Comparison of ENCODE assay signal across 8 cellular contexts in the genomic region with DNA sequence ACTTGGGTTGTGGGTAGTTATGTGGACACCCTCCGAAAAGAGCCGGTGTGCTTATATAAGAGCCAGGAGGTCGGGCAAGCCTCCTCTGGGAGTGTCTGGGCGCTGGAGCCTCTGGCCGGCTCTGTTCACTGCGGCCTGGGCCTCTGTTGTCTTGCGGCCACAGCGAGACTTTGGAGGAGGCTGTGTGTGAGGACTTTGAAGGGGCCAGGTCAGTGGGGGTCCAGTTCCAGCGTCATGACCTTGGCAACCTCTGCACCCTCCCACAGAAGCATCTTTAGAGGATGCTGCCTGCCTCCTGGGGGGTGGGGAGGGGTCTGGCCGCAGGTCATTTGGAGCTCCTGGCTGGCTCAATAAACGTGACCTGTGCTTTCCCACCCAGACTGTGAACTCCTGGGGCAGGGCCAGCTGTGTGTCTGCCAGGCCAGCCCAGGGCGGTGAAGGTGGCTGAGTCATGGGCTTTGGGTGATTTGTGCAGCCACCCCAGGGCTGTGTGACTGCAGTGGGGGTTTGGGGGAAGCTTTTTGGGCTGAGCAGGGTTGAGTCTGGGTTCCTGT. TPM values are rescaled to one million over a fixed set of nuclear protein-coding genes. Genes with fewer than 3 reads are reported as not detected.
DNase-seq lines count a peak whose midpoint lies in the region; ATAC-seq and TF ChIP-seq lines count a peak whose summit lies in the region.

No MANE protein-coding gene starts in this region.

- no peak for TF ChIP-seq CTCF in fibroblast of the aortic adventitia (IDR thresholded peaks at IDR 0.05; ENCODE audit: insufficient read depth, low read length)
- TF ChIP-seq CTCF in mucosa of descending colon (IDR thresholded peaks at IDR 0.05), result no peak

- intact Hi-C loops in mucosa of descending colon (cut with DNase I, micrococcal nuclease), result no loop called here

- H3K36me3 ChIP-seq in H7 (replicated peaks; ENCODE audit: control insufficient read depth, insufficient read depth, low read length), result no peaks in the 10 kb centered on the region
- no peaks in the 10 kb centered on the region for H3K36me3 ChIP-seq in SK-N-MC (ENCODE audit: insufficient read depth, low read length)
- H3K36me3 ChIP-seq in skeletal muscle tissue (ENCODE audit: control insufficient read depth in 3 of 3, insufficient read depth in 3 of 3, low read length in 3 of 3), result no peaks in the 10 kb centered on the region
- no peaks in the 10 kb centered on the region for H3K36me3 ChIP-seq in mucosa of descending colon (ENCODE audit: low read depth)

- H3K4me1 ChIP-seq in skeletal muscle tissue (ENCODE audit: control insufficient read depth in 3 of 3, insufficient read depth in 3 of 3, low read length in 3 of 3), result peaks cover 16 to 28% (median 27%) of the 10 kb centered on the region in 3 donors
- H3K4me1 ChIP-seq in mucosa of descending colon (ENCODE audit: low read depth), result peaks cover 4% of the 10 kb centered on the region

- no peak overlapping the region for H3K27ac ChIP-seq in SK-N-MC
- no peak overlapping the region for H3K27ac ChIP-seq in skeletal muscle tissue (ENCODE audit: low read depth, low read length)

- peak overlapping the region; percentile 89; the same call in 1 of the 2 replicates for H3K4me3 ChIP-seq in H7 (ENCODE audit: insufficient read depth, low read depth, low read length)
- peak overlapping the region; percentile 87 for H3K4me3 ChIP-seq in SK-N-MC
- peak overlapping the region; percentile 88 for H3K4me3 ChIP-seq in fibroblast of the aortic adventitia (ENCODE audit: low read depth, low read length)
- H3K4me3 ChIP-seq in skeletal muscle tissue (ENCODE audit: low read length in 3 of 3), result peak overlapping the region; percentile 78 to 85 (median 82)
- no peak overlapping the region for H3K4me3 ChIP-seq in mucosa of descending colon

- ATAC-seq in GM19455 (IDR thresholded peaks at IDR 0.05; ENCODE audit: unreplicated experiment) (no peak), GM18505 (IDR thresholded peaks at IDR 0.05; ENCODE audit: unreplicated experiment) (no peak), mucosa of descending colon (no peak)

- DNase-seq in H7 (no peak), SK-N-MC (ENCODE audit: low read depth, low spot score) (no peak), fibroblast of the aortic adventitia (ENCODE audit: low read depth) (peak; percentile 56), mucosa of descending colon (no peak)
- DNase-seq in stimulated activated CD4-positive, alpha-beta T cell treated with anti-CD3 and anti-CD28 coated beads, Interleukin-4, amount 100 ng/mL, for 24 hours, result no peak

- TF ChIP-seq POLR2A in GM18505 (IDR thresholded peaks at IDR 0.05; ENCODE audit: borderline replicate concordance, extremely low read depth, insufficient read depth, insufficient read length), result no peak

- H3K9me3 ChIP-seq in SK-N-MC (ENCODE audit: low read depth, low read length) (no peaks in the 10 kb centered on the region), skeletal muscle tissue (ENCODE audit: control insufficient read depth in 3 of 3, low read length in 3 of 3) (no peaks in the 10 kb centered on the region), mucosa of descending colon (no peaks in the 10 kb centered on the region)

- H3K9ac ChIP-seq in SK-N-MC (ENCODE audit: insufficient read length) (no peak overlapping the region), skeletal muscle tissue (ENCODE audit: low read depth in 1 of 3, low read length in 3 of 3) (peak overlapping the region; percentile 76 to 89 (median 76))

- H3K27me3 ChIP-seq in H7 (ENCODE audit: control insufficient read depth, insufficient read depth, low read length) (no peaks in the 10 kb centered on the region), skeletal muscle tissue (ENCODE audit: control insufficient read depth in 3 of 3, insufficient read depth in 3 of 3, low read length in 3 of 3) (no peaks in the 10 kb centered on the region)

RNA-seq across cellular contexts. Expression of a gene that starts 1.2 kb away (rescaled TPM):
- 27.3 and 29.4 TPM in 2 replicates for total RNA-seq in H7 (2014; rRNA removed; shearing (Covaris generic))
- total RNA-seq in fibroblast of the aortic adventitia (ENCODE audit: low replicate concordance), result 23.5 and 59.4 TPM in 2 replicates
- total RNA-seq in skeletal muscle tissue, result 8.4 TPM
- 10 to 100 TPM in 1 of 3 donors, 1 to 10 TPM in 2; 4.1 to 46.1 (median 9.5) TPM for total RNA-seq in mucosa of descending colon

RNA-seq across cellular contexts. Expression of a gene that starts 14.8 kb away (rescaled TPM):
- total RNA-seq in H7 (2014; rRNA removed; shearing (Covaris generic)), result 0.52 and 1.2 TPM in 2 replicates
- 0.57 TPM in 1 of 2 replicates, not detected in the other for total RNA-seq in fibroblast of the aortic adventitia (ENCODE audit: low replicate concordance)
- 3.7 TPM for total RNA-seq in skeletal muscle tissue
- total RNA-seq in mucosa of descending colon, result 10 to 100 TPM in 2 of 3 donors, 1 to 10 TPM in 1; 4.7 to 20.0 (median 12.6) TPM

RNA-seq across cellular contexts. Expression of a gene that starts 15.1 kb away (rescaled TPM):
- 24.3 and 27.0 TPM in 2 replicates for total RNA-seq in H7 (2014; rRNA removed; shearing (Covaris generic))
- 4.8 and 9.8 TPM in 2 replicates for total RNA-seq in fibroblast of the aortic adventitia (ENCODE audit: low replicate concordance)
- total RNA-seq in skeletal muscle tissue, result 5.2 TPM
- total RNA-seq in mucosa of descending colon, result 1 to 10 TPM; 4.7 to 6.9 (median 6.5) TPM

RNA-seq across cellular contexts. Expression of a gene that starts 15.7 kb away (rescaled TPM):
- total RNA-seq in H7 (2014; rRNA removed; shearing (Covaris generic)), result 2.4 and 4.4 TPM in 2 replicates
- total RNA-seq in fibroblast of the aortic adventitia (ENCODE audit: low replicate concordance) (0.63 and 1.3 TPM in 2 replicates), skeletal muscle tissue (0.52 TPM), mucosa of descending colon (under 1 TPM; 0.26 to 0.76 (median 0.39) TPM)

RNA-seq across cellular contexts. Expression of a gene that starts 20.0 kb away (rescaled TPM):
- 0.45 TPM in 1 of 2 replicates, not detected in the other for total RNA-seq in H7 (2014; rRNA removed; shearing (Covaris generic))
- total RNA-seq in fibroblast of the aortic adventitia (ENCODE audit: low replicate concordance), result 0.36 TPM in 1 of 2 replicates, not detected in the other
- 1.0 TPM for total RNA-seq in skeletal muscle tissue
- total RNA-seq in mucosa of descending colon, result not detected
